Comparison of ENCODE assay signal across 14 cellular contexts in genomic region chr1:46422261-46422871, GRCh38.
"Had no signal": no experiment of that assay in that cellular context is flagged by ENCODE, and none has a peak within 500 bp of the region (broad histone marks: within the 10 kb centered on the region; RNA-seq: fewer than 3 reads in every experiment).

No MANE protein-coding gene starts in this region.

- ATAC-seq: heart right ventricle, left ventricle myocardium superior had no signal

- DNase-seq: activated CD4-positive, alpha-beta T cell treated with anti-CD3 and anti-CD28 coated beads, Interleukin-2, amount 10 ng/mL, durations not matched to agents 24 days and 14 days; activated CD4-positive, CD25-positive, alpha-beta regulatory T cell; activated gamma-delta T cell; activated T-cell treated with anti-CD3 and anti-CD28 coated beads, Interleukin-2, amount 50 U/mL, for 1 hour; dorsolateral prefrontal cortex; heart right ventricle; left ventricle myocardium superior; occipital lobe; retina; stimulated activated naive CD4-positive, alpha-beta T cell; substantia nigra; SW 1271; tibial artery had no signal

- H3K4me3 Mint-ChIP-seq: activated CD4-positive, alpha-beta T cell treated with anti-CD3 and anti-CD28 coated beads, Interleukin-2, amount 10 ng/mL, durations not matched to agents 24 days and 14 days; activated naive CD8-positive, alpha-beta T cell had no signal

- H3K27me3 Mint-ChIP-seq: activated CD4-positive, alpha-beta T cell treated with anti-CD3 and anti-CD28 coated beads, Interleukin-2, amount 10 ng/mL, durations not matched to agents 24 days and 14 days had no signal

- H3K27ac Mint-ChIP-seq: activated CD4-positive, alpha-beta T cell treated with anti-CD3 and anti-CD28 coated beads, Interleukin-2, amount 10 ng/mL, durations not matched to agents 24 days and 14 days; activated naive CD8-positive, alpha-beta T cell had no signal

- H3K4me1 Mint-ChIP-seq: activated CD4-positive, alpha-beta T cell treated with anti-CD3 and anti-CD28 coated beads, Interleukin-2, amount 10 ng/mL, durations not matched to agents 24 days and 14 days had no signal

- H3K36me3 Mint-ChIP-seq: activated naive CD8-positive, alpha-beta T cell had no signal

- H3K9me3 Mint-ChIP-seq: activated CD4-positive, alpha-beta T cell treated with anti-CD3 and anti-CD28 coated beads, Interleukin-2, amount 10 ng/mL, durations not matched to agents 24 days and 14 days had no signal
